9 cellular contexts compared by ENCODE assay signal in the genomic region with DNA sequence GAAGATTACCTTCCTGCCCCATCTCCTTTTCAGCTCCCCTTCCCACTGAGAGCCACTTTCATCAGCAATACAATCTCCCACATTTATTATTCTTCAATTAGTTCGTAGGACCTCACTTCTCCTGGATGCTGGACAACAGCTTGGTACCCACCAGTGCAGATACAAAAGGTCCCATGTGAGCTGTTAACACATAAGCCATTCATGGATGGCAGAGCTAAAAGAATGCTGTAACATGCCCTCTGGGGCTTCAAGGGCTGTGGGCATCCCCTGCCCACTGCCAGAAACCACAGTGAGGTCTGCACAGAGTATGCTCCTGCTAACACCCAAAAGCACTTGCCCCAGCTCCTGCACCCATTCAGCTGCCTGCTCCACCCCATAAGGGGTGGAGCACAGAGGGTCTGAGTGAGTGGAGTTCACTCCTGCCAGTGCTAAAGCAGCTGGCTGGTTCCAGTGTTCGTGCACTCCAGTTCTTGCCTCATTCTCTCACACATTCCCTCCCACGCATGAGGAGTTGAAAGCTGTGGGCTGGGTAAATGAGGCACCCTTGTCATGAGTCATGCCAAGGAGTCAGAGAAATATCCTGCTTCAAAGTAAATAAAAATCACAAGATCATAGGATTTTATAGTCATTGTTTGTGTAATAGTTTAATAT.
A peak's percentile ranks its signal among the peaks of the same experiment; 100 is the strongest.
DNase-seq lines count a peak whose midpoint lies in the region; ATAC-seq, FAIRE-seq and TF ChIP-seq lines count a peak whose summit lies in the region.
"Had no signal": no experiment of that assay in that cellular context is flagged by ENCODE, and none has a peak within 500 bp of the region (broad histone marks: within the 10 kb centered on the region; RNA-seq: fewer than 3 reads in every experiment).

No MANE protein-coding gene starts in this region.

- DNase-seq in stimulated activated CD4-positive, alpha-beta T cell treated with anti-CD3 and anti-CD28 coated beads, Interleukin-12 subunit alpha, Interleukin-12 subunit beta, amount 100 ng/mL, for 48 hours (ENCODE audit: low read depth in 2 of 3, low spot score in 1 of 3) = peak; percentile 14 to 29 (median 29)
- DNase-seq in stimulated activated CD4-positive, alpha-beta T cell treated with anti-CD3 and anti-CD28 coated beads, Interleukin-12 subunit alpha, Interleukin-12 subunit beta, amount 100 ng/mL, for 4 hours = no peak
- peak; percentile 3 for DNase-seq in GM12878 (ENCODE audit: low read depth, low spot score)
- peak; percentile 29 for DNase-seq in stimulated activated CD4-positive, alpha-beta T cell treated with anti-CD3 and anti-CD28 coated beads, Interleukin-4, amount 100 ng/mL, for 24 hours
- no peak for DNase-seq in RPMI8226

- H3K9ac ChIP-seq in GM12878 (ENCODE audit: control insufficient read depth, insufficient read depth, low read length) = no peak overlapping the region

- H3K79me2 ChIP-seq in GM12878 (ENCODE audit: control insufficient read depth, insufficient read depth, low read length) = no peaks in the 10 kb centered on the region

- no peak overlapping the region for H2AFZ ChIP-seq in GM12878 (ENCODE audit: control insufficient read depth, low read depth, low read length)

- in situ Hi-C loops in GM12878 (cut with MboI) = no loop called here

- no peaks in the 10 kb centered on the region for H3K36me3 ChIP-seq in GM12878 (ENCODE audit: control insufficient read depth in 2 of 2, insufficient read depth in 2 of 2, low read length in 1 of 2)

- 33% methylated on average over 3 of the region's 3 CpGs for WGBS in GM12878 (ENCODE audit: insufficient coverage, insufficient replicate concordance, low lambda C conversion rate, missing lambda C conversion rate)

- no peak overlapping the region for H3K27ac ChIP-seq in GM12878 (ENCODE audit: control insufficient read depth, insufficient read depth)

- RAD21 ChIA-PET in GM12878 (lab: Charles Lee; ENCODE audit: unreplicated experiment) = no interaction called here

- BruUV-seq in GM12878 (replicated peaks; lab: Mats Ljungman, UMichigan) = no TSS peak

- no peaks in the 10 kb centered on the region for H3K4me1 ChIP-seq in GM12878 (ENCODE audit: control insufficient read depth, insufficient read depth, low read length)

- no peak for TF ChIP-seq POLR2A in GM12878 (IDR thresholded peaks at IDR 0.05; ENCODE audit: low read depth, low read length)

- no peak for TF ChIP-seq RAD21 in GM12878 (IDR thresholded peaks at IDR 0.05; ENCODE audit: insufficient read depth, low read depth, low read length)

- no peak for FAIRE-seq in GM12878 (lab: Jason Lieb, UNC)
- FAIRE-seq: G401.6 had no signal

- H3K4me2 ChIP-seq in GM12878 (ENCODE audit: control insufficient read depth, insufficient read depth) = no peak overlapping the region

- H3K4me3 ChIP-seq in GM12878 = no peak overlapping the region

- ATAC-seq in HG03460 (IDR thresholded peaks at IDR 0.05; ENCODE audit: unreplicated experiment) (peak; percentile 68), GM12878 (peak; percentile 94), HG03571 (IDR thresholded peaks at IDR 0.05; ENCODE audit: unreplicated experiment) (no peak), HG03108 (IDR thresholded peaks at IDR 0.05; ENCODE audit: unreplicated experiment) (no peak)

- no peaks in the 10 kb centered on the region for H3K27me3 ChIP-seq in GM12878 (replicated peaks in 1 of 2; ENCODE audit: control insufficient read depth in 2 of 2, insufficient read depth in 2 of 2, low read length in 1 of 2)

- TF ChIP-seq EP300 in GM12878 (IDR thresholded peaks at IDR 0.05; ENCODE audit: borderline replicate concordance in 1 of 2, control insufficient read depth in 1 of 2, low read depth in 2 of 2, low read length in 2 of 2) = no peak

- CTCF ChIA-PET in GM12878 (lab: Yijun Ruan, JAX) = interaction anchor here (0.6 kb wide), 1 partner anchor 788 kb away, joined by 3 read pairs; no protein-coding TSS in a partner anchor

- intact Hi-C loops in GM12878 (cut with micrococcal nuclease; ENCODE audit: unreplicated experiment) = no loop called here

- SMC1A ChIA-PET in GM12878 (lab: Charles Lee; ENCODE audit: uncharacterized antibody, unreplicated experiment) = no interaction called here

- no peaks in the 10 kb centered on the region for H3K9me3 ChIP-seq in GM12878 (replicated peaks; ENCODE audit: control insufficient read depth, insufficient read depth, low read length)

- TF ChIP-seq CTCF in GM12878 (IDR thresholded peaks at IDR 0.05 in 2 of 3, conservative IDR thresholded peaks at IDR 0.05 in 1 of 3; ENCODE audit: control insufficient read depth in 2 of 3, extremely low read depth in 1 of 3, insufficient read depth in 1 of 3, low read depth in 3 of 3, low read length in 3 of 3) = no peak

- no peaks in the 10 kb centered on the region for H4K20me1 ChIP-seq in GM12878 (ENCODE audit: control insufficient read depth, insufficient read depth)

- POLR2A ChIA-PET in GM12878 (lab: Charles Lee) = no interaction called here

TF ChIP-seq in GM12878, 131 proteins besides CTCF, POLR2A, EP300 and RAD21:
- TF ChIP-seq ZNF24 (IDR thresholded peaks at IDR 0.05) = no peak
- no peak for TF ChIP-seq POLR2AphosphoS2 (IDR thresholded peaks at IDR 0.05; ENCODE audit: low read depth, low read length)
- TF ChIP-seq FOS (IDR thresholded peaks at IDR 0.05; ENCODE audit: borderline replicate concordance, extremely low read depth, insufficient read length) = no peak
- no peak for TF ChIP-seq CEBPB (IDR thresholded peaks at IDR 0.05; ENCODE audit: borderline replicate concordance in 1 of 2, low read depth in 2 of 2, low read length in 2 of 2)
- no peak for TF ChIP-seq POLR2AphosphoS5 (IDR thresholded peaks at IDR 0.05; ENCODE audit: low read length)
- TF ChIP-seq CHD2 (IDR thresholded peaks at IDR 0.05; ENCODE audit: borderline replicate concordance, low read depth, low read length) = no peak
- no peak for TF ChIP-seq CREB1 (IDR thresholded peaks at IDR 0.05; ENCODE audit: low read depth)
- TF ChIP-seq, protein P1, sequence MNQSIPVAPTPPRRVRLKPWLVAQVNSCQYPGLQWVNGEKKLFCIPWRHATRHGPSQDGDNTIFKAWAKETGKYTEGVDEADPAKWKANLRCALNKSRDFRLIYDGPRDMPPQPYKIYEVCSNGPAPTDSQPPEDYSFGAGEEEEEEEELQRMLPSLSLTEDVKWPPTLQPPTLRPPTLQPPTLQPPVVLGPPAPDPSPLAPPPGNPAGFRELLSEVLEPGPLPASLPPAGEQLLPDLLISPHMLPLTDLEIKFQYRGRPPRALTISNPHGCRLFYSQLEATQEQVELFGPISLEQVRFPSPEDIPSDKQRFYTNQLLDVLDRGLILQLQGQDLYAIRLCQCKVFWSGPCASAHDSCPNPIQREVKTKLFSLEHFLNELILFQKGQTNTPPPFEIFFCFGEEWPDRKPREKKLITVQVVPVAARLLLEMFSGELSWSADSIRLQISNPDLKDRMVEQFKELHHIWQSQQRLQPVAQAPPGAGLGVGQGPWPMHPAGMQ (IDR thresholded peaks at IDR 0.05; ENCODE audit: borderline replicate concordance) = no peak
- no peak for TF ChIP-seq ZZZ3 (IDR thresholded peaks at IDR 0.05; ENCODE audit: control insufficient read depth, insufficient read length, low read depth)
- TF ChIP-seq, protein P2, sequence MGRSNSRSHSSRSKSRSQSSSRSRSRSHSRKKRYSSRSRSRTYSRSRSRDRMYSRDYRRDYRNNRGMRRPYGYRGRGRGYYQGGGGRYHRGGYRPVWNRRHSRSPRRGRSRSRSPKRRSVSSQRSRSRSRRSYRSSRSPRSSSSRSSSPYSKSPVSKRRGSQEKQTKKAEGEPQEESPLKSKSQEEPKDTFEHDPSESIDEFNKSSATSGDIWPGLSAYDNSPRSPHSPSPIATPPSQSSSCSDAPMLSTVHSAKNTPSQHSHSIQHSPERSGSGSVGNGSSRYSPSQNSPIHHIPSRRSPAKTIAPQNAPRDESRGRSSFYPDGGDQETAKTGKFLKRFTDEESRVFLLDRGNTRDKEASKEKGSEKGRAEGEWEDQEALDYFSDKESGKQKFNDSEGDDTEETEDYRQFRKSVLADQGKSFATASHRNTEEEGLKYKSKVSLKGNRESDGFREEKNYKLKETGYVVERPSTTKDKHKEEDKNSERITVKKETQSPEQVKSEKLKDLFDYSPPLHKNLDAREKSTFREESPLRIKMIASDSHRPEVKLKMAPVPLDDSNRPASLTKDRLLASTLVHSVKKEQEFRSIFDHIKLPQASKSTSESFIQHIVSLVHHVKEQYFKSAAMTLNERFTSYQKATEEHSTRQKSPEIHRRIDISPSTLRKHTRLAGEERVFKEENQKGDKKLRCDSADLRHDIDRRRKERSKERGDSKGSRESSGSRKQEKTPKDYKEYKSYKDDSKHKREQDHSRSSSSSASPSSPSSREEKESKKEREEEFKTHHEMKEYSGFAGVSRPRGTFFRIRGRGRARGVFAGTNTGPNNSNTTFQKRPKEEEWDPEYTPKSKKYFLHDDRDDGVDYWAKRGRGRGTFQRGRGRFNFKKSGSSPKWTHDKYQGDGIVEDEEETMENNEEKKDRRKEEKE (IDR thresholded peaks at IDR 0.05) = no peak
- no peak for TF ChIP-seq ZSCAN29 (IDR thresholded peaks at IDR 0.05)

Comparison
In these comparisons a context has a peak if more than half of its experiments do, and no peak if none do; other contexts are left out.
1. DNase-seq: peak in stimulated activated CD4-positive, alpha-beta T cell treated with anti-CD3 and anti-CD28 coated beads, Interleukin-12 subunit alpha, Interleukin-12 subunit beta, amount 100 ng/mL, for 48 hours (3 of 3), GM12878 (single experiment) and stimulated activated CD4-positive, alpha-beta T cell treated with anti-CD3 and anti-CD28 coated beads, Interleukin-4, amount 100 ng/mL, for 24 hours (single experiment); none in stimulated activated CD4-positive, alpha-beta T cell treated with anti-CD3 and anti-CD28 coated beads, Interleukin-12 subunit alpha, Interleukin-12 subunit beta, amount 100 ng/mL, for 4 hours (single experiment) and RPMI8226 (single experiment).
2. ATAC-seq: peak in HG03460 (single experiment) and GM12878 (single experiment); none in HG03571 (single experiment) and HG03108 (single experiment).